Comparison of ENCODE assay signal across 8 cellular contexts in genomic region chr15:90929709-90930019, GRCh38. TPM values are rescaled to one million over a fixed set of nuclear protein-coding genes. Genes with fewer than 3 reads are reported as not detected.
DNase-seq lines count a peak whose midpoint lies in the region; ATAC-seq and TF ChIP-seq lines count a peak whose summit lies in the region.

No MANE protein-coding gene starts in this region.

- TF ChIP-seq POLR2A in NB4 (IDR thresholded peaks at IDR 0.05; ENCODE audit: extremely low read depth, insufficient read length): no peak
- no peak for TF ChIP-seq POLR2A in ovary (IDR thresholded peaks at IDR 0.05)

- TF ChIP-seq CTCF in CD8-positive, alpha-beta T cell (IDR thresholded peaks at IDR 0.05): no peak
- no peak for TF ChIP-seq CTCF in NB4 (IDR thresholded peaks at IDR 0.05; ENCODE audit: low read depth, low read length)
- TF ChIP-seq CTCF in dorsolateral prefrontal cortex (IDR thresholded peaks at IDR 0.05 in 54 of 56, conservative IDR thresholded peaks at IDR 0.05 in 2 of 56; ENCODE audit: low read depth in 1 of 56, partially characterized antibody in 56 of 56): no peak
- TF ChIP-seq CTCF in ovary (IDR thresholded peaks at IDR 0.05): no peak

- peak overlapping the region; percentile 99 for H3K27ac Mint-ChIP-seq in CD8-positive, alpha-beta T cell

- no peaks in the 10 kb centered on the region for H3K36me3 ChIP-seq in CD8-positive, alpha-beta T cell (ENCODE audit: insufficient read depth, low read length)
- H3K36me3 ChIP-seq in ovary: no peaks in the 10 kb centered on the region

- no peaks in the 10 kb centered on the region for H3K27me3 ChIP-seq in CD8-positive, alpha-beta T cell (ENCODE audit: insufficient read depth, low read length)
- H3K27me3 ChIP-seq in dorsolateral prefrontal cortex: no peaks in the 10 kb centered on the region
- no peaks in the 10 kb centered on the region for H3K27me3 ChIP-seq in ovary

- H3K9me3 Mint-ChIP-seq in CD8-positive, alpha-beta T cell: no peaks in the 10 kb centered on the region

- H3K4me3 ChIP-seq in CD8-positive, alpha-beta T cell (ENCODE audit: low read depth, low read length): peak overlapping the region; percentile 80
- H3K4me3 ChIP-seq in NB4 (ENCODE audit: low read depth, low read length): peak overlapping the region; percentile 69
- H3K4me3 ChIP-seq in dorsolateral prefrontal cortex: peak overlapping the region; percentile 39 to 100 (median 72)
- peak overlapping the region; percentile 66 for H3K4me3 ChIP-seq in ovary

- ATAC-seq in CD8-positive, alpha-beta T cell: no peak
- no peak for ATAC-seq in GM21717 (IDR thresholded peaks at IDR 0.05; ENCODE audit: unreplicated experiment)

- no peak for TF ChIP-seq EP300 in ovary (IDR thresholded peaks at IDR 0.05)

- 4 to 18% (median 11%) methylated on average over 9 of the region's 9 CpGs for WGBS in ovary, 3 donors

- H3K4me1 Mint-ChIP-seq in CD8-positive, alpha-beta T cell (ENCODE audit: low read depth): peaks cover 37% of the 10 kb centered on the region

- H3K36me3 Mint-ChIP-seq in CD8-positive, alpha-beta T cell: peaks cover 8% of the 10 kb centered on the region

- no peaks in the 10 kb centered on the region for H3K27me3 Mint-ChIP-seq in CD8-positive, alpha-beta T cell (ENCODE audit: low read depth)

- intact Hi-C loops in CD8-positive, alpha-beta T cell (cut with DNase I, micrococcal nuclease): loop anchor here (1.0 to 10.0 kb wide), 8 partner anchors 212 to 1955 kb away; partner anchors contain the start of genes AP3S2 (in 2 of the 2), IDH2 (in 2 of the 2), BLM (in 1 of the 2) and NGRN (in 1 of the 2)
- intact Hi-C loops in dorsolateral prefrontal cortex (cut with DNase I) (loop anchor here (1.0 to 10.0 kb wide), 4 partner anchors 15 to 282 kb away; partner anchors contain the start of genes BLM (in 1 of the 2) and MAN2A2 (in 1 of the 2)), ovary (cut with DNase I) (no loop called here)

- H3K4me3 Mint-ChIP-seq in CD8-positive, alpha-beta T cell: peak overlapping the region; percentile 99

- H3K4me1 ChIP-seq in CD8-positive, alpha-beta T cell (ENCODE audit: insufficient read depth, low read length): peaks cover 38% of the 10 kb centered on the region
- peaks cover 12% of the 10 kb centered on the region for H3K4me1 ChIP-seq in ovary (ENCODE audit: insufficient read depth)

- CTCF ChIA-PET in CD8-positive, alpha-beta T cell (lab: Charles Lee): interaction anchor here (0.6 to 11.5 kb wide), 5 partner anchors 15 to 49 kb away, joined by 3 to 262 read pairs (median 88); partner anchors contain the start of genes MAN2A2 and RCCD1

- POLR2A ChIA-PET in CD8-positive, alpha-beta T cell (lab: Charles Lee): interaction anchor here (0.6 to 8.0 kb wide), 7 partner anchors 9 to 403 kb away, joined by 3 to 157 read pairs (median 5); partner anchors contain the start of genes MAN2A2 and RCCD1

- no peak for DNase-seq in CD8-positive, alpha-beta T cell
- DNase-seq in NB4 (ENCODE audit: low read depth) (no peak), dorsolateral prefrontal cortex (no peak), ovary (no peak), NCI-H1694 treated with DMSO at 0.1 percent for 48 hours (lab: John Stamatoyannopoulos, UW) (no peak), NCI-H1105 treated with DMSO at 0.1 percent for 48 hours (lab: John Stamatoyannopoulos, UW) (no peak)
- no peak for DNase-seq in stimulated activated CD4-positive, alpha-beta T cell treated with anti-CD3 and anti-CD28 coated beads, Interleukin-4, amount 100 ng/mL, for 1 hour

- no peaks in the 10 kb centered on the region for H3K9me3 ChIP-seq in CD8-positive, alpha-beta T cell (ENCODE audit: low read length)
- H3K9me3 ChIP-seq in ovary: no peaks in the 10 kb centered on the region

- peak overlapping the region; percentile 87 for H3K27ac ChIP-seq in CD8-positive, alpha-beta T cell (ENCODE audit: low read depth, low read length)
- H3K27ac ChIP-seq in dorsolateral prefrontal cortex: peak overlapping the region; percentile 56 to 98 (median 93)
- peak overlapping the region; percentile 63 to 81 for H3K27ac ChIP-seq in ovary

RNA-seq across cellular contexts. Expression of gene HDDC3, which starts 2.7 kb away (rescaled TPM):
- 1 to 10 TPM; 5.1 to 6.0 TPM for total RNA-seq in CD8-positive, alpha-beta T cell
- total RNA-seq in dorsolateral prefrontal cortex (10 to 100 TPM in 119 of 120 experiments, 1 to 10 TPM in 1; 8.6 to 40.8 (median 20.2) TPM), ovary (10 to 100 TPM; 11.7 to 17.2 (median 13.5) TPM)
- polyA plus RNA-seq in ovary: 10 to 100 TPM; 13.0 to 13.1 TPM

RNA-seq across cellular contexts. Expression of gene UNC45A, which starts 5.4 kb away (rescaled TPM):
- 10 to 100 TPM; 18.2 to 21.0 TPM for total RNA-seq in CD8-positive, alpha-beta T cell
- total RNA-seq in dorsolateral prefrontal cortex: 10 to 100 TPM; 35.1 to 68.4 (median 47.2) TPM
- total RNA-seq in ovary: 10 to 100 TPM; 26.2 to 75.6 (median 56.1) TPM
- 10 to 100 TPM; 30.5 to 50.8 TPM for polyA plus RNA-seq in ovary

RNA-seq across cellular contexts. Expression of gene RCCD1, which starts 25.0 kb away (rescaled TPM):
- 1 to 10 TPM; 3.9 to 4.1 TPM for total RNA-seq in CD8-positive, alpha-beta T cell
- 10 to 100 TPM; 10.6 to 28.2 (median 18.0) TPM for total RNA-seq in dorsolateral prefrontal cortex
- 10 to 100 TPM in 6 of 7 donors, 1 to 10 TPM in 1; 8.8 to 15.6 (median 13.5) TPM for total RNA-seq in ovary
- polyA plus RNA-seq in ovary: 10 to 100 TPM in 1 of 2 donors, 1 to 10 TPM in 1; 8.7 to 13.0 TPM

RNA-seq across cellular contexts. Expression of gene MAN2A2, which starts 26.6 kb away (rescaled TPM):
- 100 to 1,000 TPM; 162 to 172 TPM for total RNA-seq in CD8-positive, alpha-beta T cell
- total RNA-seq in dorsolateral prefrontal cortex: 100 to 1,000 TPM; 152 to 468 (median 226) TPM
- total RNA-seq in ovary: 10 to 100 TPM; 25.3 to 66.5 (median 39.5) TPM
- polyA plus RNA-seq in ovary: 10 to 100 TPM; 25.8 to 29.1 TPM

RNA-seq across cellular contexts. Expression of gene FES, which starts 45.4 kb away (rescaled TPM):
- 1 to 10 TPM; 4.9 to 6.8 TPM for total RNA-seq in CD8-positive, alpha-beta T cell
- total RNA-seq in dorsolateral prefrontal cortex: 10 to 100 TPM in 95 of 120 experiments, 1 to 10 TPM in 25; 5.3 to 39.5 (median 13.8) TPM
- total RNA-seq in ovary: 10 to 100 TPM; 20.0 to 37.2 (median 24.8) TPM
- 10 to 100 TPM in 1 of 2 donors, 1 to 10 TPM in 1; 2.2 to 25.6 TPM for polyA plus RNA-seq in ovary

Comparison
In these comparisons a context has a peak if more than half of its experiments do, and no peak if none do; other contexts are left out.
1. intact Hi-C loops: an anchor here in CD8-positive, alpha-beta T cell (1.0 to 10.0 kb wide) and dorsolateral prefrontal cortex (1.0 to 10.0 kb wide); none called in ovary.